ENCODE assay signal across 2 cellular contexts in the genomic region with DNA sequence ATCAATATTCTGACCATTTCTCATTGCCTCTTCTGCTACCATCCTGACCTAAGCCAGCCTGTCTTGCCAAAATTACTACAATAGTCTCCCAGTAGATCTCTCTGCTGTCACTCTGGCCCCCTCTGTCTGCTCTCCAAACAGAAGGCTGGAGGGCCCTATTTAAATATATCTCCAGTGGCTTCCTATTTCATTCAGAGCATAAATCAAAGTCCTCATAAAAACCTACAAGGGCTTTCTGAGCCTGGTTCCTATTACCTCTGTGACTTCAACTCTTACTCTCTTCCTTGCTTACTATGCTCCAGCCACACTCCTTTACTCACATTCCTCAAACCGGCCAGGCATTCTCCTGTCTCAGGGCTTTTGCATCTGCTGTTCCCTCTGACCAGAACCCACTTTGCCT.
TF ChIP-seq lines count a peak whose summit lies in the region.

No MANE protein-coding gene starts in this region.

TF ChIP-seq in HepG2, 621 proteins besides CTCF, POLR2A, EP300 and RAD21:
- TF ChIP-seq ZNF101 (CRISPR knock-in tag; IDR thresholded peaks at IDR 0.05; ENCODE audit: borderline replicate concordance, low read depth) (no peak), ZNF782 (CRISPR knock-in tag; IDR thresholded peaks at IDR 0.05; ENCODE audit: borderline replicate concordance) (no peak), ZNF382 (CRISPR knock-in tag; IDR thresholded peaks at IDR 0.05; ENCODE audit: borderline replicate concordance) (no peak), NONO (IDR thresholded peaks at IDR 0.05) (no peak), NONO (CRISPR knock-in tag; conservative IDR thresholded peaks at IDR 0.05) (no peak), IRF2 (CRISPR knock-in tag; IDR thresholded peaks at IDR 0.05) (no peak)
- TF ChIP-seq, protein P1, sequence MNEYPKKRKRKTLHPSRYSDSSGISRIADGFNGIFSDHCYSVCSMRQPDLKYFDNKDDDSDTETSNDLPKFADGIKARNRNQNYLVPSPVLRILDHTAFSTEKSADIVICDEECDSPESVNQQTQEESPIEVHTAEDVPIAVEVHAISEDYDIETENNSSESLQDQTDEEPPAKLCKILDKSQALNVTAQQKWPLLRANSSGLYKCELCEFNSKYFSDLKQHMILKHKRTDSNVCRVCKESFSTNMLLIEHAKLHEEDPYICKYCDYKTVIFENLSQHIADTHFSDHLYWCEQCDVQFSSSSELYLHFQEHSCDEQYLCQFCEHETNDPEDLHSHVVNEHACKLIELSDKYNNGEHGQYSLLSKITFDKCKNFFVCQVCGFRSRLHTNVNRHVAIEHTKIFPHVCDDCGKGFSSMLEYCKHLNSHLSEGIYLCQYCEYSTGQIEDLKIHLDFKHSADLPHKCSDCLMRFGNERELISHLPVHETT (CRISPR knock-in tag; conservative IDR thresholded peaks at IDR 0.05): no peak
- TF ChIP-seq, protein P2, sequence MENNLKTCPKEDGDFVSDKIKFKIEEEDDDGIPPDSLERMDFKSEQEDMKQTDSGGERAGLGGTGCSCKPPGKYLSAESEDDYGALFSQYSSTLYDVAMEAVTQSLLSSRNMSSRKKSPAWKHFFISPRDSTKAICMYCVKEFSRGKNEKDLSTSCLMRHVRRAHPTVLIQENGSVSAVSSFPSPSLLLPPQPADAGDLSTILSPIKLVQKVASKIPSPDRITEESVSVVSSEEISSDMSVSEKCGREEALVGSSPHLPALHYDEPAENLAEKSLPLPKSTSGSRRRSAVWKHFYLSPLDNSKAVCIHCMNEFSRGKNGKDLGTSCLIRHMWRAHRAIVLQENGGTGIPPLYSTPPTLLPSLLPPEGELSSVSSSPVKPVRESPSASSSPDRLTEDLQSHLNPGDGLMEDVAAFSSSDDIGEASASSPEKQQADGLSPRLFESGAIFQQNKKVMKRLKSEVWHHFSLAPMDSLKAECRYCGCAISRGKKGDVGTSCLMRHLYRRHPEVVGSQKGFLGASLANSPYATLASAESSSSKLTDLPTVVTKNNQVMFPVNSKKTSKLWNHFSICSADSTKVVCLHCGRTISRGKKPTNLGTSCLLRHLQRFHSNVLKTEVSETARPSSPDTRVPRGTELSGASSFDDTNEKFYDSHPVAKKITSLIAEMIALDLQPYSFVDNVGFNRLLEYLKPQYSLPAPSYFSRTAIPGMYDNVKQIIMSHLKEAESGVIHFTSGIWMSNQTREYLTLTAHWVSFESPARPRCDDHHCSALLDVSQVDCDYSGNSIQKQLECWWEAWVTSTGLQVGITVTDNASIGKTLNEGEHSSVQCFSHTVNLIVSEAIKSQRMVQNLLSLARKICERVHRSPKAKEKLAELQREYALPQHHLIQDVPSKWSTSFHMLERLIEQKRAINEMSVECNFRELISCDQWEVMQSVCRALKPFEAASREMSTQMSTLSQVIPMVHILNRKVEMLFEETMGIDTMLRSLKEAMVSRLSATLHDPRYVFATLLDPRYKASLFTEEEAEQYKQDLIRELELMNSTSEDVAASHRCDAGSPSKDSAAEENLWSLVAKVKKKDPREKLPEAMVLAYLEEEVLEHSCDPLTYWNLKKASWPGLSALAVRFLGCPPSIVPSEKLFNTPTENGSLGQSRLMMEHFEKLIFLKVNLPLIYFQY (CRISPR knock-in tag; IDR thresholded peaks at IDR 0.05; ENCODE audit: borderline replicate concordance): no peak

TF ChIP-seq in H1, 55 proteins besides CTCF, POLR2A, EP300 and RAD21:
- TF ChIP-seq KDM5A (IDR thresholded peaks at IDR 0.05; ENCODE audit: low read length): no peak
- no peak for TF ChIP-seq CREB1 (IDR thresholded peaks at IDR 0.05)
- TF ChIP-seq RBBP5 (IDR thresholded peaks at IDR 0.05; ENCODE audit: borderline replicate concordance, low read depth, low read length): no peak
- TF ChIP-seq KDM1A (IDR thresholded peaks at IDR 0.05; ENCODE audit: borderline replicate concordance, low read length): no peak
- TF ChIP-seq RNF2 (IDR thresholded peaks at IDR 0.05; ENCODE audit: borderline replicate concordance, low read depth, low read length, missing control alignments, poor library complexity, severe bottlenecking): no peak
- TF ChIP-seq KDM4A (IDR thresholded peaks at IDR 0.05; ENCODE audit: low read depth, low read length, severe bottlenecking): no peak
- TF ChIP-seq CHD2 (IDR thresholded peaks at IDR 0.05; ENCODE audit: low read length): no peak
- no peak for TF ChIP-seq EZH2 (IDR thresholded peaks at IDR 0.05; ENCODE audit: low read depth, low read length, severe bottlenecking)
- no peak for TF ChIP-seq RXRA (IDR thresholded peaks at IDR 0.05; ENCODE audit: insufficient read depth, low read depth, low read length)
- TF ChIP-seq NANOG (IDR thresholded peaks at IDR 0.05; ENCODE audit: insufficient read depth, low read depth, low read length, poor library complexity, severe bottlenecking): no peak
- no peak for TF ChIP-seq TAF7 (optimal IDR thresholded peaks at IDR 0.05; ENCODE audit: borderline replicate concordance, low read depth, low read length)
- TF ChIP-seq SIN3A (conservative IDR thresholded peaks at IDR 0.05 in 1 of 2, IDR thresholded peaks at IDR 0.05 in 1 of 2; ENCODE audit: low read depth in 1 of 2, low read length in 2 of 2): no peak
- no peak for TF ChIP-seq SIRT6 (IDR thresholded peaks at IDR 0.05; ENCODE audit: low read length)
- TF ChIP-seq TBP (IDR thresholded peaks at IDR 0.05; ENCODE audit: low read depth, low read length): no peak
- TF ChIP-seq, protein P3, sequence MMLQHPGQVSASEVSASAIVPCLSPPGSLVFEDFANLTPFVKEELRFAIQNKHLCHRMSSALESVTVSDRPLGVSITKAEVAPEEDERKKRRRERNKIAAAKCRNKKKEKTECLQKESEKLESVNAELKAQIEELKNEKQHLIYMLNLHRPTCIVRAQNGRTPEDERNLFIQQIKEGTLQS (IDR thresholded peaks at IDR 0.05; ENCODE audit: insufficient read depth, low read depth, low read length): no peak
